24 cellular contexts compared by ENCODE assay signal in the genomic region with DNA sequence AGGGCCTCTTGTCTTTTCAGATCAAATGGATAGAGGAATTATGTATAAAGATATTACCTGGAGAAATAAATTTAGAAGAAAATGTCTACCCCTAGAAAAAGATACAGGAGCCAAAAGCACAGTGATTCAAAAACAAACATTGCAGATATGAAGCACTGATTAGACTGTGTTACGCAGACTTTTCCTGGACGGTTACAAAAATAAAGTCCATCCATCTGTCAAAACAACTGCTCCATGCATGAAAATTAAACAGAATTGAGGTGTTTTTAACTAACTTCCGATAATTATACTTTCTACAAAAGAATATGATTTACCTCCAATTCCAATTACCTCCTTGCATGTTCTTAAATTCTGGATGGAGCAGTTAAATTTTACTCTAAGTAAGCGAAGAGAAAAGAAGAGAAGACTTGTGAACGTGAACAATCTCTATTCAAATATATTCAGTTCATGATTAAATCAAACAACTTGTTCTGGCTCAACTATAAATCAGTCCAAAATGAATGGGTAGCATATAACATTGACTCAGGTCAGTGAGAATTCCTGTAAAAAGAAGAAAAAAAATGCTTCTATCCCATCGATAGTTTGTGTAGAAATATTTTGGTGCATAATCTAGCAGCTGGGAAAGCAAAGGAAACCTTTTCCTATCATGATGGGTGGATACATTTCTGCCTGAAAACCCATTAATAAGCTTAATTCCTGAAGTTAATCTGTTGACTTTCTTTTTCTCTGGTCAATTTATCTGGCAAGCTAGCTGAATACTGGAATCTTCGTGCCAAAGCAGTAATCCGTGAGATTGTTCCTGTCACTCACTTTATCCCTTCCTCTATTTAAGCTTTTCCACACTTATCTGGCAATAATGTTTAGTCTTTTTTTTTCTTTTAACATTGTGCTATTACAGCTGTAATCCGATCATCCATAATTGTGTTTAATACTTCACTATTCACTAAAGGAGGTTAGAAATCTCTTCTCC.
DNase-seq lines count a peak whose midpoint lies in the region; ATAC-seq, FAIRE-seq and TF ChIP-seq lines count a peak whose summit lies in the region.
"Had no signal": no experiment of that assay in that cellular context is flagged by ENCODE, and none has a peak within 500 bp of the region (broad histone marks: within the 10 kb centered on the region; RNA-seq: fewer than 3 reads in every experiment).

No MANE protein-coding gene starts in this region.

- no peaks in the 10 kb centered on the region for H3K4me1 Mint-ChIP-seq in activated CD8-positive, alpha-beta T cell treated with anti-CD3 and anti-CD28 coated beads, Interleukin-2, amount 10 ng/mL, durations not matched to agents 7 days and 5 days (ENCODE audit: low read depth)
- H3K4me1 Mint-ChIP-seq: activated CD4-positive, alpha-beta T cell treated with anti-CD3 and anti-CD28 coated beads, Interleukin-2, amount 10 ng/mL, durations not matched to agents 7 days and 5 days; CD14-positive monocyte; IgD-negative memory B cell; memory B cell had no signal

- no TSS peak for BruUV-seq in endothelial cell of umbilical vein (replicated peaks; lab: Mats Ljungman, UMichigan)

- H3K9me1 ChIP-seq in endothelial cell of umbilical vein (replicated peaks; ENCODE audit: control insufficient read depth, extremely low read depth, insufficient read depth, low read length): no peaks in the 10 kb centered on the region

- peak overlapping the region; percentile 44 for H3K27ac ChIP-seq in SJCRH30
- peak overlapping the region; percentile 52 for H3K27ac ChIP-seq in endothelial cell of umbilical vein (ENCODE audit: insufficient read depth, low read depth, low read length)
- peak overlapping the region; percentile 33 for H3K27ac ChIP-seq in rectal smooth muscle tissue (ENCODE audit: low read depth, low read length)
- H3K27ac ChIP-seq: adrenal gland, prostate gland, vagina had no signal

- H3K4me3 ChIP-seq in SJCRH30 (peak overlapping the region; percentile 14), endothelial cell of umbilical vein (replicated peaks in 1 of 3; ENCODE audit: insufficient read depth in 1 of 3, low read depth in 1 of 3, low read length in 3 of 3) (no peak overlapping the region), rectal smooth muscle tissue (ENCODE audit: low read length) (no peak overlapping the region)
- H3K4me3 ChIP-seq: adrenal gland, MG63, prostate gland, vagina had no signal

- H3K36me3 ChIP-seq in SJCRH30 (no peaks in the 10 kb centered on the region), endothelial cell of umbilical vein (ENCODE audit: control insufficient read depth in 2 of 2, extremely low read depth in 1 of 2, insufficient read depth in 2 of 2, low read length in 2 of 2) (no peaks in the 10 kb centered on the region), rectal smooth muscle tissue (ENCODE audit: control insufficient read depth, insufficient read depth, low read length) (no peaks in the 10 kb centered on the region)
- H3K36me3 ChIP-seq: adrenal gland, prostate gland, vagina had no signal

- H4K20me1 ChIP-seq in endothelial cell of umbilical vein (replicated peaks; ENCODE audit: control insufficient read depth, extremely low read depth, insufficient read depth, low read length): no peaks in the 10 kb centered on the region

- no peak for FAIRE-seq in endothelial cell of umbilical vein (lab: Jason Lieb, UNC)
- FAIRE-seq: endometrium had no signal

- no peak overlapping the region for H3K4me3 Mint-ChIP-seq in activated CD8-positive, alpha-beta T cell treated with anti-CD3 and anti-CD28 coated beads, Interleukin-2, amount 10 ng/mL, durations not matched to agents 7 days and 5 days
- H3K4me3 Mint-ChIP-seq: activated CD4-positive, alpha-beta T cell treated with anti-CD3 and anti-CD28 coated beads, Interleukin-2, amount 10 ng/mL, durations not matched to agents 7 days and 5 days; CD14-positive monocyte; IgD-negative memory B cell; memory B cell; naive thymus-derived CD8-positive, alpha-beta T cell had no signal

- no peak for ATAC-seq in activated CD8-positive, alpha-beta T cell treated with anti-CD3 and anti-CD28 coated beads, Interleukin-2, amount 10 ng/mL, durations not matched to agents 7 days and 5 days
- no peak for ATAC-seq in GM19455 (IDR thresholded peaks at IDR 0.05; ENCODE audit: unreplicated experiment)
- ATAC-seq: naive thymus-derived CD8-positive, alpha-beta T cell had no signal

- H3K27me3 ChIP-seq in SJCRH30 (no peaks in the 10 kb centered on the region), endothelial cell of umbilical vein (ENCODE audit: control insufficient read depth in 2 of 2, insufficient read depth in 2 of 2, low read length in 2 of 2) (no peaks in the 10 kb centered on the region), rectal smooth muscle tissue (ENCODE audit: control insufficient read depth, insufficient read depth, low read length) (no peaks in the 10 kb centered on the region)
- H3K27me3 ChIP-seq: adrenal gland, MG63, vagina had no signal

- H3K9me3 ChIP-seq in SJCRH30 (replicated peaks) (no peaks in the 10 kb centered on the region), endothelial cell of umbilical vein (replicated peaks; ENCODE audit: control insufficient read depth, insufficient read depth, low read length) (no peaks in the 10 kb centered on the region)
- H3K9me3 ChIP-seq: adrenal gland, MG63, prostate gland, vagina had no signal

- intact Hi-C loops in endothelial cell of umbilical vein (cut with micrococcal nuclease): loop anchor here (2.0 to 5.0 kb wide), 4 partner anchors 53 to 188 kb away; no protein-coding TSS in a partner anchor

- no peak for TF ChIP-seq POLR2A in endothelial cell of umbilical vein (IDR thresholded peaks at IDR 0.05; ENCODE audit: low read depth, low read length)

- peaks cover 1% of the 10 kb centered on the region for H3K27me3 Mint-ChIP-seq in activated CD8-positive, alpha-beta T cell treated with anti-CD3 and anti-CD28 coated beads, Interleukin-2, amount 10 ng/mL, durations not matched to agents 7 days and 5 days (ENCODE audit: low read depth)
- H3K27me3 Mint-ChIP-seq: activated CD4-positive, alpha-beta T cell treated with anti-CD3 and anti-CD28 coated beads, Interleukin-2, amount 10 ng/mL, durations not matched to agents 7 days and 5 days; IgD-negative memory B cell; memory B cell; naive thymus-derived CD8-positive, alpha-beta T cell had no signal

- no peak for TF ChIP-seq CTCF in endothelial cell of umbilical vein (IDR thresholded peaks at IDR 0.05; ENCODE audit: extremely low read depth in 1 of 2, insufficient read depth in 1 of 2, low read depth in 1 of 2, low read length in 2 of 2)

- no peaks in the 10 kb centered on the region for H3K9me3 Mint-ChIP-seq in activated CD8-positive, alpha-beta T cell treated with anti-CD3 and anti-CD28 coated beads, Interleukin-2, amount 10 ng/mL, durations not matched to agents 7 days and 5 days (ENCODE audit: insufficient read depth)
- H3K9me3 Mint-ChIP-seq: activated CD4-positive, alpha-beta T cell treated with anti-CD3 and anti-CD28 coated beads, Interleukin-2, amount 10 ng/mL, durations not matched to agents 7 days and 5 days; naive thymus-derived CD8-positive, alpha-beta T cell had no signal

- POLR2A ChIA-PET in endothelial cell of umbilical vein (lab: Charles Lee): no interaction called here
- POLR2A ChIA-PET in activated CD8-positive, alpha-beta T cell treated with anti-CD3 and anti-CD28 coated beads, Interleukin-2, amount 10 ng/mL, durations not matched to agents 7 days and 5 days (lab: Charles Lee): no interaction called here

- H3K36me3 Mint-ChIP-seq in activated CD8-positive, alpha-beta T cell treated with anti-CD3 and anti-CD28 coated beads, Interleukin-2, amount 10 ng/mL, durations not matched to agents 7 days and 5 days (ENCODE audit: low read depth): no peaks in the 10 kb centered on the region
- H3K36me3 Mint-ChIP-seq: CD14-positive monocyte; IgD-negative memory B cell; memory B cell; naive thymus-derived CD8-positive, alpha-beta T cell had no signal

- no peaks in the 10 kb centered on the region for H3K79me2 ChIP-seq in endothelial cell of umbilical vein (ENCODE audit: control insufficient read depth, insufficient read depth, low read length)

- dilution Hi-C loops in endothelial cell of umbilical vein (cut with MboI; ENCODE audit: extremely low pct_ligation_motif_present, low sequenced_read_pairs): no loop called here

- DNase-seq in DMS 273 treated with DMSO at 0.1 percent for 48 hours (lab: John Stamatoyannopoulos, UW): peak; percentile 72
- peak; percentile 8 to 59 for DNase-seq in SJCRH30
- DNase-seq in endothelial cell of umbilical vein (ENCODE audit: low read depth, low spot score): peak; percentile 79
- DNase-seq in activated CD8-positive, alpha-beta T cell treated with anti-CD3 and anti-CD28 coated beads, Interleukin-2, amount 10 ng/mL, durations not matched to agents 7 days and 5 days: no peak
- DNase-seq in globus pallidus (ENCODE audit: low spot score): no peak
- no peak for DNase-seq in cerebellar nuclear complex (lab: John Stamatoyannopoulos, UW)
- DNase-seq: activated CD4-positive, alpha-beta T cell treated with anti-CD3 and anti-CD28 coated beads, Interleukin-2, amount 10 ng/mL, durations not matched to agents 7 days and 5 days; activated CD8-positive, alpha-beta memory T cell treated with anti-CD3 and anti-CD28 coated beads, Interleukin-2, amount 50 U/mL, for 48 hours; activated effector memory CD4-positive, alpha-beta T cell treated with Interleukin-2 at 50 U/mL for 16 hours; adrenal gland; hypothalamus; MG63; naive thymus-derived CD8-positive, alpha-beta T cell; NCI-H1694; SHP77; stimulated activated CD4-positive, alpha-beta T cell treated with anti-CD3 and anti-CD28 coated beads, Interleukin-4, amount 100 ng/mL, for 4 hours had no signal

- H3K9ac ChIP-seq in endothelial cell of umbilical vein (replicated peaks; ENCODE audit: extremely low read depth, insufficient read depth, low read length) (no peak overlapping the region), rectal smooth muscle tissue (ENCODE audit: low read length) (no peak overlapping the region)

- H3K4me1 ChIP-seq in SJCRH30: peaks cover 27% of the 10 kb centered on the region
- peaks cover 25% of the 10 kb centered on the region for H3K4me1 ChIP-seq in endothelial cell of umbilical vein (ENCODE audit: control insufficient read depth, extremely low read depth, insufficient read depth, low read length)
- peaks cover 8% of the 10 kb centered on the region for H3K4me1 ChIP-seq in rectal smooth muscle tissue (ENCODE audit: control insufficient read depth, insufficient read depth, low read length)
- H3K4me1 ChIP-seq: adrenal gland, prostate gland, vagina had no signal

- H2AFZ ChIP-seq in endothelial cell of umbilical vein (ENCODE audit: low read depth, low read length): peak overlapping the region; percentile 36

- H3K27ac Mint-ChIP-seq in activated CD8-positive, alpha-beta T cell treated with anti-CD3 and anti-CD28 coated beads, Interleukin-2, amount 10 ng/mL, durations not matched to agents 7 days and 5 days: no peak overlapping the region
- H3K27ac Mint-ChIP-seq: activated CD4-positive, alpha-beta T cell treated with anti-CD3 and anti-CD28 coated beads, Interleukin-2, amount 10 ng/mL, durations not matched to agents 7 days and 5 days; CD14-positive monocyte; IgD-negative memory B cell; memory B cell had no signal

- H3K4me2 ChIP-seq in endothelial cell of umbilical vein (ENCODE audit: insufficient read depth, low read length): peak overlapping the region; percentile 49

- CTCF ChIA-PET in endothelial cell of umbilical vein (lab: Charles Lee): interaction anchor here (0.9 to 1.5 kb wide), 4 partner anchors 8 to 908 kb away, joined by 3 to 4 read pairs (median 4); no protein-coding TSS in a partner anchor
- CTCF ChIA-PET in activated CD8-positive, alpha-beta T cell treated with anti-CD3 and anti-CD28 coated beads, Interleukin-2, amount 10 ng/mL, durations not matched to agents 7 days and 5 days (lab: Charles Lee): no interaction called here

Comparison
In these comparisons a context has a peak if more than half of its experiments do, and no peak if none do; other contexts are left out.
1. DNase-seq: peak in DMS 273 treated with DMSO at 0.1 percent for 48 hours (single experiment), SJCRH30 (2 of 2) and endothelial cell of umbilical vein (single experiment); none in activated CD8-positive, alpha-beta T cell treated with anti-CD3 and anti-CD28 coated beads, Interleukin-2, amount 10 ng/mL, durations not matched to agents 7 days and 5 days (single experiment), globus pallidus (single experiment) and cerebellar nuclear complex (0 of 2).
2. Peak in every context shown above with its lines, with median percentiles within 50 percentile points of each other: H3K27ac ChIP-seq.